Comparison of ENCODE assay signal across 20 cellular contexts in the genomic region with DNA sequence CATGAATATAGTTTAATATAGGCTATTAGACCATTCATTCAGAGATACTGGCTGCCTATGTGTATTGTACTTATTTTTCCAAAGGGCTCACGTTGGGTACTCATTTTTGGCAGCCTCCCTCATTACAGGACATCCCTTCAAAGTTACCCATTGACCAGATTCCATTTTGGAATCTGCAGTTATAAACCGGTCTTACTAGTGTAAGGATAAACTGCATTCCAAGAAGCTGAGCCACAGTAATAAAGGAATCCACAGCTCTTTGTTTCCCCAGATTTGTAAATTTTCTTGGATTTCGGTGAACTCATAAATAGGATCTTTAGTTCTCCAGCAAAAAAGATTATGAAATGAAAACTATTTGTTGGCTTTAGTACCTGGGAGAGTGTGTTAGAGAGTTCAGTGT. TPM values are rescaled to one million over a fixed set of nuclear protein-coding genes. Genes with fewer than 3 reads are reported as not detected.
DNase-seq lines count a peak whose midpoint lies in the region; ATAC-seq, FAIRE-seq and TF ChIP-seq lines count a peak whose summit lies in the region.
"Had no signal": no experiment of that assay in that cellular context is flagged by ENCODE, and none has a peak within 500 bp of the region (broad histone marks: within the 10 kb centered on the region; RNA-seq: fewer than 3 reads in every experiment).

No MANE protein-coding gene starts in this region.

- no peaks in the 10 kb centered on the region for H3K4me1 Mint-ChIP-seq in activated T-cell treated with anti-CD3 and anti-CD28 coated beads, Interleukin-2, amount 50 U/mL, for 72 hours (ENCODE audit: low read depth)

- ATAC-seq in foreskin keratinocyte, result peak; percentile 81
- ATAC-seq in activated T-cell treated with anti-CD3 and anti-CD28 coated beads, Interleukin-2, amount 50 U/mL, for 72 hours (replicated peaks in 1 of 2), result no peak
- ATAC-seq: activated CD4-positive, CD25-positive, alpha-beta regulatory T cell treated with anti-CD3 and anti-CD28 coated beads, Interleukin-2, amount 50 U/mL, for 24 hours; heart left ventricle; K562 had no signal

- no peak overlapping the region for H3K4me3 ChIP-seq in smooth muscle cell
- H3K4me3 ChIP-seq: heart left ventricle, K562 had no signal

- H3F3A ChIP-seq in smooth muscle cell (ENCODE audit: low read depth), result no peaks in the 10 kb centered on the region

- peak overlapping the region; percentile 31 for H3K4me2 ChIP-seq in smooth muscle cell

- peaks cover 3 to 4% of the 10 kb centered on the region in 2 donors for H3K9me3 Mint-ChIP-seq in activated T-cell treated with anti-CD3 and anti-CD28 coated beads, Interleukin-2, amount 50 U/mL, for 72 hours

- no peak overlapping the region for H2AFZ ChIP-seq in smooth muscle cell (ENCODE audit: low read depth)

- H3K27me3 Mint-ChIP-seq in activated T-cell treated with anti-CD3 and anti-CD28 coated beads, Interleukin-2, amount 50 U/mL, for 72 hours (ENCODE audit: low read depth), result no peaks in the 10 kb centered on the region

- TF ChIP-seq POLR2A in H54 (IDR thresholded peaks at IDR 0.05; ENCODE audit: low read depth, low read length), result no peak

- DNase-seq in H54 (ENCODE audit: insufficient read length, low spot score) (no peak), RCC 7860 (ENCODE audit: low spot score) (peak; percentile 15), foreskin keratinocyte (peak; percentile 55 to 79), smooth muscle cell (lab: John Stamatoyannopoulos, UW; ENCODE audit: unreplicated experiment) (no peak), NCI-H526 treated with DMSO at 0.1 percent for 48 hours (lab: John Stamatoyannopoulos, UW) (no peak), NK-92 (lab: John Stamatoyannopoulos, UW; ENCODE audit: unreplicated experiment) (no peak)
- no peak for DNase-seq in activated T-cell treated with anti-CD3 and anti-CD28 coated beads, Interleukin-2, amount 50 U/mL, for 72 hours
- DNase-seq: activated effector memory CD4-positive, alpha-beta T cell treated with Interleukin-2 at 50 U/mL for 16 hours; C1 segment of cervical spinal cord; DMS79; heart left ventricle; islet precursor cell; NCI-H1105; nucleus accumbens; SHP77 treated with DMSO at 0.1 percent for 48 hours; stimulated activated CD4-positive, alpha-beta T cell treated with anti-CD3 and anti-CD28 coated beads, Interleukin-4, amount 100 ng/mL, for 24 hours; stimulated activated CD8-positive, alpha-beta memory T cell treated with anti-CD3 and anti-CD28 coated beads, Interleukin-4, amount 100 ng/mL, for 48 hours had no signal

- no peaks in the 10 kb centered on the region for H3K36me3 ChIP-seq in smooth muscle cell (ENCODE audit: low read depth)
- H3K36me3 ChIP-seq: heart left ventricle had no signal

- no peak overlapping the region for H3K4me3 Mint-ChIP-seq in activated T-cell treated with anti-CD3 and anti-CD28 coated beads, Interleukin-2, amount 50 U/mL, for 72 hours

- no peak overlapping the region for H3K9ac ChIP-seq in smooth muscle cell (ENCODE audit: low read depth)

- no peaks in the 10 kb centered on the region for H4K20me1 ChIP-seq in smooth muscle cell (ENCODE audit: low read depth)

- peaks cover 19% of the 10 kb centered on the region for H3K4me1 ChIP-seq in foreskin keratinocyte
- no peaks in the 10 kb centered on the region for H3K4me1 ChIP-seq in smooth muscle cell (ENCODE audit: low read depth)
- H3K4me1 ChIP-seq: heart left ventricle had no signal

- H3K36me3 Mint-ChIP-seq in activated T-cell treated with anti-CD3 and anti-CD28 coated beads, Interleukin-2, amount 50 U/mL, for 72 hours (ENCODE audit: insufficient read depth in 2 of 2), result no peaks in the 10 kb centered on the region

- H3K27me3 ChIP-seq in foreskin keratinocyte, result no peaks in the 10 kb centered on the region
- H3K27me3 ChIP-seq in smooth muscle cell (ENCODE audit: low read depth), result no peaks in the 10 kb centered on the region
- H3K27me3 ChIP-seq: heart left ventricle had no signal

- H3K27ac Mint-ChIP-seq in activated T-cell treated with anti-CD3 and anti-CD28 coated beads, Interleukin-2, amount 50 U/mL, for 72 hours, result no peak overlapping the region

- FAIRE-seq in H54 (lab: Jason Lieb, UNC), result peak; percentile 81
- no peak for FAIRE-seq in RCC 7860 (lab: Jason Lieb, UNC)
- FAIRE-seq: endothelial cell of umbilical vein, K562 had no signal

- 20% methylated on average over 3 of the region's 3 CpGs for WGBS in smooth muscle cell (ENCODE audit: low lambda C conversion rate)

- H3K27ac ChIP-seq in foreskin keratinocyte (no peak overlapping the region), smooth muscle cell (ENCODE audit: low read depth) (peak overlapping the region; percentile 28)
- H3K27ac ChIP-seq: heart left ventricle had no signal

- TF ChIP-seq CTCF in foreskin keratinocyte (conservative IDR thresholded peaks at IDR 0.05), result no peak
- TF ChIP-seq CTCF in smooth muscle cell (IDR thresholded peaks at IDR 0.05; ENCODE audit: borderline replicate concordance, insufficient read depth, poor library complexity, severe bottlenecking), result no peak

- H3K9me3 ChIP-seq in smooth muscle cell (replicated peaks; ENCODE audit: low read depth), result no peaks in the 10 kb centered on the region
- H3K9me3 ChIP-seq: heart left ventricle had no signal

- no peaks in the 10 kb centered on the region for H3K79me2 ChIP-seq in smooth muscle cell (ENCODE audit: low read depth)

RNA-seq across cellular contexts. Expression of a gene that starts 18.9 kb away (rescaled TPM):
- total RNA-seq in foreskin keratinocyte (28.5 and 38.2 TPM in 2 replicates), smooth muscle cell (64.5 and 71.9 TPM in 2 replicates)
- polyA plus RNA-seq in foreskin keratinocyte (24.5 and 32.9 TPM in 2 replicates), smooth muscle cell (60.8 and 71.7 TPM in 2 replicates)
- total RNA-seq in activated T-cell treated with anti-CD3 and anti-CD28 coated beads, Interleukin-2, amount 50 U/mL, for 72 hours, result 10 to 100 TPM in 1 of 2 donors, 1 to 10 TPM in 1; 8.2 to 12.5 TPM

Comparison
In these comparisons a context has a peak if more than half of its experiments do, and no peak if none do; other contexts are left out.
1. DNase-seq: peak in RCC 7860 (single experiment) and foreskin keratinocyte (2 of 2); none in H54 (single experiment), smooth muscle cell (single experiment), activated T-cell treated with anti-CD3 and anti-CD28 coated beads, Interleukin-2, amount 50 U/mL, for 72 hours (0 of 2), NCI-H526 treated with DMSO at 0.1 percent for 48 hours (single experiment) and NK-92 (single experiment).